ENCODE assay signal across 1 cellular context in genomic region chr17:28471127-28471453, GRCh38.
TF ChIP-seq lines count a peak whose summit lies in the region.

No MANE protein-coding gene starts in this region.

TF ChIP-seq in GM23338, 12 proteins besides CTCF, POLR2A, EP300 and RAD21:
- TF ChIP-seq REST (IDR thresholded peaks at IDR 0.05; ENCODE audit: unreplicated experiment) (no peak), EZH2phosphoT487 (IDR thresholded peaks at IDR 0.05; ENCODE audit: unreplicated experiment) (no peak), JUNB (IDR thresholded peaks at IDR 0.05; ENCODE audit: unreplicated experiment) (no peak), ETS1 (IDR thresholded peaks at IDR 0.05) (no peak), EZH2 (IDR thresholded peaks at IDR 0.05; ENCODE audit: low read depth, unreplicated experiment) (no peak), POLR2AphosphoS5 (IDR thresholded peaks at IDR 0.05; ENCODE audit: low read depth) (no peak), ZNF331 (CRISPR knock-in tag; IDR thresholded peaks at IDR 0.05; ENCODE audit: low read depth) (no peak), ZNF462 (CRISPR knock-in tag; IDR thresholded peaks at IDR 0.05) (no peak)
